ENCODE assay signal across 22 cellular contexts in genomic region chr5:81760521-81760920, GRCh38.
"Had no signal": no experiment of that assay in that cellular context is flagged by ENCODE, and none has a peak within 500 bp of the region (broad histone marks: within the 10 kb centered on the region; RNA-seq: fewer than 3 reads in every experiment).

No MANE protein-coding gene starts in this region.

- FAIRE-seq: colon, frontal cortex, keratinocyte, small intestine had no signal

- H3K27me3 ChIP-seq: body of pancreas, left lung, neural progenitor cell, testis, upper lobe of left lung had no signal

- H3K4me2 ChIP-seq: neural progenitor cell had no signal

- H3K9me3 ChIP-seq: body of pancreas, left lung, mucosa of descending colon, psoas muscle, testis, upper lobe of left lung had no signal

- ATAC-seq: activated CD8-positive, alpha-beta memory T cell treated with anti-CD3 and anti-CD28 coated beads, Interleukin-2, amount 10 ng/mL, durations not matched to agents 7 days and 5 days; activated T-helper 17 cell treated with anti-CD3 and anti-CD28 coated beads, Interleukin-2, amount 50 U/mL, for 72 hours; body of pancreas; left lung; mucosa of descending colon; psoas muscle; right cardiac atrium had no signal

- H3K9ac ChIP-seq: neural progenitor cell had no signal

- H3K4me3 ChIP-seq: body of pancreas, left lung, mucosa of descending colon, neural progenitor cell, psoas muscle, testis, upper lobe of left lung had no signal

- H3K27ac ChIP-seq: body of pancreas, left lung, neural progenitor cell, psoas muscle, testis, upper lobe of left lung had no signal

- H3K36me3 ChIP-seq: left lung, neural progenitor cell, upper lobe of left lung had no signal

- DNase-seq: activated CD4-positive, alpha-beta memory T cell treated with anti-CD3 and anti-CD28 coated beads, Interleukin-2, amount 10 ng/mL, durations not matched to agents 7 days and 5 days; activated CD4-positive, alpha-beta T cell treated with anti-CD3 and anti-CD28 coated beads for 4 hours; activated CD8-positive, alpha-beta memory T cell treated with anti-CD3 and anti-CD28 coated beads, Interleukin-2, amount 10 ng/mL, durations not matched to agents 7 days and 5 days; activated naive CD4-positive, alpha-beta T cell treated with Interleukin-2 at 50 U/mL for 16 hours; activated T-cell treated with anti-CD3 and anti-CD28 coated beads, Interleukin-2, amount 50 U/mL, for 1 hour; body of pancreas; endodermal cell; left lung; mucosa of descending colon; naive B cell; psoas muscle; right cardiac atrium; small intestine; stimulated activated CD4-positive, alpha-beta T cell treated with anti-CD3 and anti-CD28 coated beads, Interleukin-4, amount 100 ng/mL, for 1 hour; SW 1271; testis; upper lobe of left lung had no signal
